ENCODE assay signal across 20 cellular contexts in the genomic region with DNA sequence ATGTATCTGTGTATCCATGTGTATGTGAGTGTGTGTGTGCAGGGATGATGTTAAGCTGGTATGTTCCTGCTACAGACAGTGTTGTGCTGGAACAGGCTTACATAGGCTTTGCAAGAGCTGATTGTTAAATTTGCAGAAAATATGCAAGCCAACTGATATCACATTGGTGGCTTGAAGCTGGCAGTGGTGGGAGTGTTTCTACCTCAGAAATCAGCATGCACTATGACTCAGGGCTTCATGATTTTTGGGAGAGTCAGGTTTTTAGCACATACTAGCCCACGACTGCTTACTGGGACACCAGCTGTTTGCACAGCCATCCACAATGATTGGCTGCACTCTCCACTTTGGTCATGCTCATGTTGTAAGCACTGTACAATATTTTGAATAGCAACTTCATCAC.
A peak's percentile ranks its signal among the peaks of the same experiment; 100 is the strongest.
DNase-seq lines count a peak whose midpoint lies in the region; ATAC-seq and TF ChIP-seq lines count a peak whose summit lies in the region.
"Had no signal": no experiment of that assay in that cellular context is flagged by ENCODE, and none has a peak within 500 bp of the region (broad histone marks: within the 10 kb centered on the region; RNA-seq: fewer than 3 reads in every experiment).

No MANE protein-coding gene starts in this region.

- H3K4me3 ChIP-seq in right atrium auricular region (no peak overlapping the region), mesendoderm (ENCODE audit: low read length) (no peak overlapping the region), stomach (no peak overlapping the region)
- H3K4me3 ChIP-seq: A549, ovary had no signal

- H2AK5ac ChIP-seq in mesendoderm (ENCODE audit: low read length) = no peak overlapping the region

- no peak overlapping the region for H2BK120ac ChIP-seq in mesendoderm (ENCODE audit: low read depth, low read length)

- H3K9me3 ChIP-seq in right atrium auricular region (no peaks in the 10 kb centered on the region), stomach (no peaks in the 10 kb centered on the region)
- H3K9me3 ChIP-seq: A549, ovary had no signal

- peak overlapping the region; percentile 0 for H3K23ac ChIP-seq in mesendoderm (ENCODE audit: low read length)

- H3K18ac ChIP-seq in mesendoderm (ENCODE audit: low read length) = no peak overlapping the region

- TF ChIP-seq CTCF in right atrium auricular region (IDR thresholded peaks at IDR 0.05) (no peak), stomach (IDR thresholded peaks at IDR 0.05) (no peak)

- intact Hi-C loops in left ventricle myocardium superior (cut with micrococcal nuclease) = no loop called here
- intact Hi-C loops in stomach (cut with DNase I; ENCODE audit: low total_unique reads) = no loop called here

- H3K36me3 ChIP-seq in right atrium auricular region (no peaks in the 10 kb centered on the region), mesendoderm (ENCODE audit: control insufficient read depth, insufficient read depth, low read length) (no peaks in the 10 kb centered on the region), stomach (no peaks in the 10 kb centered on the region)
- H3K36me3 ChIP-seq: brain microvascular endothelial cell, ovary had no signal

- H3K27ac ChIP-seq in right atrium auricular region = no peak overlapping the region
- H3K27ac ChIP-seq in mesendoderm (ENCODE audit: low read depth, low read length) = no peak overlapping the region
- no peak overlapping the region for H3K27ac ChIP-seq in stomach
- H3K27ac ChIP-seq: A549, brain microvascular endothelial cell, ovary had no signal

- TF ChIP-seq POLR2A in stomach (IDR thresholded peaks at IDR 0.05) = no peak

- H3K27me3 ChIP-seq in right atrium auricular region (no peaks in the 10 kb centered on the region), mesendoderm (ENCODE audit: insufficient read depth, low read length, poor library complexity) (no peaks in the 10 kb centered on the region), stomach (no peaks in the 10 kb centered on the region)
- H3K27me3 ChIP-seq: brain microvascular endothelial cell, ovary had no signal

- H3K79me1 ChIP-seq in mesendoderm (ENCODE audit: low read length) = no peaks in the 10 kb centered on the region

- H3K4me1 ChIP-seq in right atrium auricular region (peaks cover 0 to 6% of the 10 kb centered on the region in 2 donors), mesendoderm (ENCODE audit: control insufficient read depth, low read depth, low read length) (peaks cover 16% of the 10 kb centered on the region), stomach (peaks cover 0 to 4% (median 0%) of the 10 kb centered on the region in 4 donors)
- H3K4me1 ChIP-seq: A549 had no signal

- H3K56ac ChIP-seq in mesendoderm (ENCODE audit: low read length) = peak overlapping the region; percentile 6

- no peak overlapping the region for H2BK5ac ChIP-seq in mesendoderm (ENCODE audit: low read length)

- H4K5ac ChIP-seq in mesendoderm (ENCODE audit: low read length) = no peak overlapping the region

- DNase-seq in left ventricle myocardium superior (no peak), right atrium auricular region (ENCODE audit: low spot score) (no peak), cerebellum (ENCODE audit: low spot score) (peak; percentile 20), mesendoderm (peak; percentile 67), DMS114 treated with DMSO at 0.1 percent for 48 hours (lab: John Stamatoyannopoulos, UW; ENCODE audit: unreplicated experiment) (no peak), NCI-H1105 treated with DMSO at 0.1 percent for 48 hours (lab: John Stamatoyannopoulos, UW) (no peak), stomach (no peak), Kasumi-1 (lab: John Stamatoyannopoulos, UW) (no peak)
- DNase-seq: activated CD8-positive, alpha-beta memory T cell treated with anti-CD3 and anti-CD28 coated beads, Interleukin-2, amount 10 ng/mL, durations not matched to agents 7 days and 5 days; activated naive CD4-positive, alpha-beta T cell treated with Interleukin-2 at 50 U/mL for 16 hours; brain microvascular endothelial cell; CD8-positive, alpha-beta T cell; effector CD4-positive, alpha-beta T cell; EL; NCI-H2107; ovary; stimulated activated CD4-positive, alpha-beta T cell treated with anti-CD3 and anti-CD28 coated beads, Interleukin-12 subunit alpha, Interleukin-12 subunit beta, amount 100 ng/mL, for 4 hours; T-helper 17 cell had no signal

- TF ChIP-seq EP300 in stomach (IDR thresholded peaks at IDR 0.05) = no peak

- peak; percentile 35 for ATAC-seq in left ventricle myocardium superior
- ATAC-seq: A549; activated CD8-positive, alpha-beta memory T cell treated with anti-CD3 and anti-CD28 coated beads, Interleukin-2, amount 10 ng/mL, durations not matched to agents 7 days and 5 days; CD8-positive, alpha-beta T cell; Right ventricle myocardium inferior; T-helper 17 cell had no signal

- H3K79me2 ChIP-seq in mesendoderm (ENCODE audit: control insufficient read depth, insufficient read depth, low read length) = no peaks in the 10 kb centered on the region

- no peak overlapping the region for H3K4ac ChIP-seq in mesendoderm (ENCODE audit: low read depth, low read length)

- no peak overlapping the region for H2BK15ac ChIP-seq in mesendoderm (replicated peaks; ENCODE audit: low read depth)

- WGBS in mesendoderm (ENCODE audit: extremely low coverage, insufficient coverage, low lambda C conversion rate) = no CpG with 5 or more reads among the region's 1 CpG
- 36 to 50% (median 41%) methylated on average over 1 of the region's 1 CpG for WGBS in stomach, 5 donors

- no peak overlapping the region for H3K4me2 ChIP-seq in mesendoderm (ENCODE audit: low read length)
- H3K4me2 ChIP-seq: A549 had no signal

- no peak overlapping the region for H3K9ac ChIP-seq in mesendoderm (ENCODE audit: low read length)

- no peak overlapping the region for H4K8ac ChIP-seq in mesendoderm (ENCODE audit: low read depth, low read length)

Comparison
In these comparisons a context has a peak if more than half of its experiments do, and no peak if none do; other contexts are left out.
1. DNase-seq: peak in cerebellum (single experiment) and mesendoderm (single experiment); none in left ventricle myocardium superior (single experiment), right atrium auricular region (single experiment), DMS114 treated with DMSO at 0.1 percent for 48 hours (single experiment), NCI-H1105 treated with DMSO at 0.1 percent for 48 hours (single experiment), stomach (single experiment) and Kasumi-1 (0 of 2).